15 cellular contexts compared by ENCODE assay signal in genomic region chr1:43711049-43711448, GRCh38. TPM values are rescaled to one million over a fixed set of nuclear protein-coding genes. Genes with fewer than 3 reads are reported as not detected.
DNase-seq lines count a peak whose midpoint lies in the region; TF ChIP-seq lines count a peak whose summit lies in the region.
"Had no signal": no experiment of that assay in that cellular context is flagged by ENCODE, and none has a peak within 500 bp of the region (broad histone marks: within the 10 kb centered on the region; RNA-seq: fewer than 3 reads in every experiment).

No MANE protein-coding gene starts in this region.

- H2AFZ ChIP-seq in MM.1S (ENCODE audit: low read length) = no peak overlapping the region
- H2AFZ ChIP-seq: parathyroid adenoma had no signal

- H3K27ac ChIP-seq in MM.1S (ENCODE audit: low read length) (peak overlapping the region; percentile 40; the same call in 1 of the 2 replicates), suprapubic skin (no peak overlapping the region)
- H3K27ac ChIP-seq: BLaER1, parathyroid adenoma, thoracic aorta had no signal

- no peaks in the 10 kb centered on the region for H3K9me2 ChIP-seq in MM.1S (replicated peaks; ENCODE audit: insufficient read depth, low read length)

- H3K4me1 ChIP-seq in MM.1S (ENCODE audit: low read length) (peaks cover 45% of the 10 kb centered on the region), suprapubic skin (peaks cover 22% of the 10 kb centered on the region)
- H3K4me1 ChIP-seq: parathyroid adenoma had no signal

- H3K79me2 ChIP-seq in MM.1S (ENCODE audit: low read length) = peaks cover 29% of the 10 kb centered on the region

- DNase-seq in AG10803 (ENCODE audit: low read depth) = peak; percentile 80
- no peak for DNase-seq in MM.1S
- peak; percentile 95 for DNase-seq in amniotic epithelial cell (ENCODE audit: low read depth)
- DNase-seq in iris pigment epithelial cell (ENCODE audit: low read depth) = peak; percentile 97
- no peak for DNase-seq in NCI-H510A (lab: John Stamatoyannopoulos, UW)
- DNase-seq in T-helper 1 cell = no peak
- no peak for DNase-seq in suprapubic skin (ENCODE audit: low spot score in 2 of 2)
- DNase-seq in SK-N-DZ (ENCODE audit: low spot score) = no peak
- DNase-seq: activated CD4-positive, alpha-beta T cell treated with anti-CD3 and anti-CD28 coated beads, Interleukin-2, amount 50 U/mL, for 4 hours; activated naive CD8-positive, alpha-beta T cell treated with anti-CD3 and anti-CD28 coated beads for 36 hours; kidney; SIG-M5 had no signal

- 84% methylated on average over 2 of the region's 2 CpGs for WGBS in suprapubic skin

- no peak overlapping the region for H3K9ac ChIP-seq in MM.1S (ENCODE audit: low read length)
- H3K9ac ChIP-seq: BLaER1, parathyroid adenoma had no signal

- peaks cover 16% of the 10 kb centered on the region for H3F3A ChIP-seq in MM.1S (ENCODE audit: insufficient read depth, low read length)

- no peaks in the 10 kb centered on the region for H4K20me1 ChIP-seq in MM.1S (ENCODE audit: insufficient read depth, low read length)

- no peaks in the 10 kb centered on the region for H3K27me3 ChIP-seq in MM.1S (replicated peaks; ENCODE audit: insufficient read depth, low read length)
- no peaks in the 10 kb centered on the region for H3K27me3 ChIP-seq in suprapubic skin
- H3K27me3 ChIP-seq: BLaER1 had no signal

- TF ChIP-seq EP300 in suprapubic skin (IDR thresholded peaks at IDR 0.05) = no peak

- H3K36me3 ChIP-seq in MM.1S (replicated peaks; ENCODE audit: insufficient read depth, low read length) (no peaks in the 10 kb centered on the region), suprapubic skin (no peaks in the 10 kb centered on the region)
- H3K36me3 ChIP-seq: thoracic aorta had no signal

- no peak for TF ChIP-seq POLR2A in suprapubic skin (IDR thresholded peaks at IDR 0.05)

- TF ChIP-seq CTCF in AG10803 (conservative IDR thresholded peaks at IDR 0.05; ENCODE audit: low read length) = no peak
- TF ChIP-seq CTCF in MM.1S (IDR thresholded peaks at IDR 0.05; ENCODE audit: low read length) = no peak
- no peak for TF ChIP-seq CTCF in suprapubic skin (IDR thresholded peaks at IDR 0.05)

- H3K4me2 ChIP-seq in MM.1S (ENCODE audit: low read depth, low read length) = peak overlapping the region; percentile 65; the same call in 1 of the 2 replicates
- H3K4me2 ChIP-seq: BLaER1 had no signal

- H3K4me3 ChIP-seq in AG10803 (ENCODE audit: low read length) (no peak overlapping the region), MM.1S (ENCODE audit: low read length) (no peak overlapping the region), suprapubic skin (no peak overlapping the region)
- H3K4me3 ChIP-seq: BLaER1, thoracic aorta had no signal

- no peaks in the 10 kb centered on the region for H3K9me3 ChIP-seq in MM.1S (replicated peaks; ENCODE audit: insufficient read depth, low read length)
- no peaks in the 10 kb centered on the region for H3K9me3 ChIP-seq in suprapubic skin
- H3K9me3 ChIP-seq: BLaER1, thoracic aorta had no signal

RNA-seq across cellular contexts. Expression of gene ST3GAL3, which starts 3.7 kb away (rescaled TPM):
- total RNA-seq in suprapubic skin = 10 to 100 TPM in 2 of 4 donors, 1 to 10 TPM in 2; 6.3 to 21.0 (median 9.9) TPM
- 13.7 and 16.4 TPM in 2 replicates for polyA plus RNA-seq in SK-N-DZ (2014; cell fraction: cytosol; rRNA removed)
- 11.8 and 14.7 TPM in 2 replicates for polyA plus RNA-seq in SK-N-DZ (2014; cell fraction: nucleus; rRNA removed)

Comparison
In these comparisons a context has a peak if more than half of its experiments do, and no peak if none do; other contexts are left out.
1. DNase-seq: peak in AG10803 (single experiment), amniotic epithelial cell (single experiment) and iris pigment epithelial cell (single experiment); none in MM.1S (single experiment), NCI-H510A (single experiment), T-helper 1 cell (0 of 5), suprapubic skin (0 of 2) and SK-N-DZ (single experiment).